ENCODE assay signal across 25 cellular contexts in the genomic region with DNA sequence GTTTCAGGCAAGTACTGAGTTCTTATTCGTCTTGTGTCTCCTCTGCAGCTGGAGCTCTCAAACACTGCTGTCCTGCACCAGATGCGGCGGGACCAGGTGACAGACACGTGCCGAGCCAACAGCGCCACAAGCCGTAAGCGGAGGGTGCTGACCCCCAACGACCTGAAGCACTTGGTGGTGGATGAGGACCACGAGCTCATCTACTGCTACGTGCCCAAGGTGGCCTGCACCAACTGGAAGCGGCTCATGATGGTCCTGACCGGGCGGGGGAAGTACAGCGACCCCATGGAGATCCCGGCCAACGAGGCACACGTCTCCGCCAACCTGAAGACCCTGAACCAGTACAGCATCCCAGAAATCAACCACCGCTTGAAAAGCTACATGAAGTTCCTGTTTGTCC.
DNase-seq lines count a peak whose midpoint lies in the region; FAIRE-seq and TF ChIP-seq lines count a peak whose summit lies in the region.
"Had no signal": no experiment of that assay in that cellular context is flagged by ENCODE, and none has a peak within 500 bp of the region (broad histone marks: within the 10 kb centered on the region; RNA-seq: fewer than 3 reads in every experiment).

No MANE protein-coding gene starts in this region.

- peak; percentile 51 for DNase-seq in activated CD4-positive, alpha-beta T cell treated with anti-CD3 and anti-CD28 coated beads, Interleukin-2, amount 10 ng/mL, durations not matched to agents 24 days and 14 days
- DNase-seq in activated CD4-positive, alpha-beta T cell treated with anti-CD3 and anti-CD28 coated beads, Interleukin-2, amount 50 U/mL, for 1 hour = no peak
- no peak for DNase-seq in GM12892 (ENCODE audit: insufficient read length)
- peak; percentile 25 for DNase-seq in H9
- peak; percentile 57 for DNase-seq in spleen
- no peak for DNase-seq in activated naive CD4-positive, alpha-beta T cell treated with Interleukin-2 at 50 U/mL for 16 hours
- no peak for DNase-seq in mesenteric fat pad (ENCODE audit: low spot score)
- DNase-seq: 8988T; ACHN; AML-193; BE2C; CD4-positive, alpha-beta T cell; CD8-positive, alpha-beta memory T cell; DMS 273 treated with DMSO at 0.1 percent for 48 hours; DMS79; EL; GDM1; GOT3 had no signal

- H3K79me2 ChIP-seq in H9 (ENCODE audit: insufficient read depth, low read length) = no peaks in the 10 kb centered on the region

- H3K36me3 ChIP-seq in spleen = peaks cover 0 to 31% (median 20%) of the 10 kb centered on the region in 6 donors

- H2BK5ac ChIP-seq in H9 (ENCODE audit: insufficient read length, low read length) = no peak overlapping the region

- peaks cover 39% of the 10 kb centered on the region for H3K36me3 Mint-ChIP-seq in activated CD4-positive, alpha-beta T cell treated with anti-CD3 and anti-CD28 coated beads, Interleukin-2, amount 10 ng/mL, durations not matched to agents 24 days and 14 days (ENCODE audit: low read depth)
- peaks cover 7 to 18% (median 10%) of the 10 kb centered on the region in 3 experiments; a peak in 6 of 7 replicates for H3K36me3 Mint-ChIP-seq in H9 (ENCODE audit: insufficient read depth in 1 of 3, low read depth in 3 of 3)

- no peak overlapping the region for H3K4me3 ChIP-seq in spleen
- H3K4me3 ChIP-seq: A549; BLaER1 treated with 17β-estradiol and CSF1 and Interleukin-3, amounts not matched to agents 10 nM and 100 nM; GM12878 had no signal

- no peak overlapping the region for H4K5ac ChIP-seq in H9 (ENCODE audit: insufficient read length, low read depth, low read length)

- no peak for TF ChIP-seq CTCF in H9 (conservative IDR thresholded peaks at IDR 0.05)
- TF ChIP-seq CTCF in spleen (IDR thresholded peaks at IDR 0.05 in 8 of 11, conservative IDR thresholded peaks at IDR 0.05 in 3 of 11) = no peak

- no peak overlapping the region for H3K4ac ChIP-seq in H9 (ENCODE audit: low read depth, low read length)

- no peaks in the 10 kb centered on the region for H3K27me3 Mint-ChIP-seq in activated CD4-positive, alpha-beta T cell treated with anti-CD3 and anti-CD28 coated beads, Interleukin-2, amount 10 ng/mL, durations not matched to agents 24 days and 14 days
- H3K27me3 Mint-ChIP-seq in H9 (ENCODE audit: low read depth) = no peaks in the 10 kb centered on the region
- H3K27me3 Mint-ChIP-seq: CD4-positive, alpha-beta T cell had no signal

- H3K9me3 Mint-ChIP-seq in activated CD4-positive, alpha-beta T cell treated with anti-CD3 and anti-CD28 coated beads, Interleukin-2, amount 10 ng/mL, durations not matched to agents 24 days and 14 days = no peaks in the 10 kb centered on the region
- no peaks in the 10 kb centered on the region for H3K9me3 Mint-ChIP-seq in H9
- H3K9me3 Mint-ChIP-seq: CD4-positive, alpha-beta T cell; CD8-positive, alpha-beta memory T cell had no signal

- no peak overlapping the region for H2BK20ac ChIP-seq in H9 (ENCODE audit: low read depth, low read length, poor library complexity, severe bottlenecking)

- no peak overlapping the region for H3K23ac ChIP-seq in H9 (ENCODE audit: insufficient read length, low read depth, low read length)

- no peak overlapping the region for H2BK12ac ChIP-seq in H9 (ENCODE audit: insufficient read length, low read depth, low read length)

- H3K9ac ChIP-seq in H9 (ENCODE audit: extremely low read depth, insufficient read length, low read length) = no peak overlapping the region
- H3K9ac ChIP-seq: BLaER1 treated with 17β-estradiol and CSF1 and Interleukin-3, amounts not matched to agents 10 nM and 100 nM had no signal

- no peaks in the 10 kb centered on the region for H3K23me2 ChIP-seq in H9 (ENCODE audit: insufficient read length, low read depth, low read length, poor library complexity, severe bottlenecking)

- H4K8ac ChIP-seq in H9 (replicated peaks; ENCODE audit: insufficient read length, low read depth, low read length) = no peak overlapping the region

- H3K27me3 ChIP-seq in H9 (ENCODE audit: insufficient read depth, low read length) (no peaks in the 10 kb centered on the region), spleen (replicated peaks in 1 of 7) (no peaks in the 10 kb centered on the region)
- H3K27me3 ChIP-seq: BE2C; BLaER1 treated with 17β-estradiol and CSF1 and Interleukin-3, amounts not matched to agents 10 nM and 100 nM had no signal

- H3K18ac ChIP-seq in H9 (ENCODE audit: insufficient read length, low read depth, low read length) = no peak overlapping the region

- intact Hi-C loops in activated CD4-positive, alpha-beta T cell treated with anti-CD3 and anti-CD28 coated beads, Interleukin-2, amount 10 ng/mL, durations not matched to agents 24 days and 14 days (cut with micrococcal nuclease) = no loop called here
- intact Hi-C loops in spleen (cut with DNase I; ENCODE audit: low total_unique reads) = no loop called here

- H3K79me1 ChIP-seq in H9 (ENCODE audit: insufficient read depth, low read depth, low read length, poor library complexity, severe bottlenecking) = no peaks in the 10 kb centered on the region

- no peak overlapping the region for H3K27ac Mint-ChIP-seq in activated CD4-positive, alpha-beta T cell treated with anti-CD3 and anti-CD28 coated beads, Interleukin-2, amount 10 ng/mL, durations not matched to agents 24 days and 14 days
- H3K27ac Mint-ChIP-seq in H9 = no peak overlapping the region
- H3K27ac Mint-ChIP-seq: CD4-positive, alpha-beta T cell had no signal

- H2AFZ ChIP-seq in H9 (ENCODE audit: low read length) = no peak overlapping the region

- H2BK120ac ChIP-seq in H9 (ENCODE audit: low read depth, low read length, poor library complexity, severe bottlenecking) = no peak overlapping the region

- H3K27ac ChIP-seq in H9 (ENCODE audit: insufficient read length, low read depth, low read length) (no peak overlapping the region), spleen (no peak overlapping the region)
- H3K27ac ChIP-seq: A549; BLaER1 treated with 17β-estradiol and CSF1 and Interleukin-3, amounts not matched to agents 10 nM and 100 nM had no signal

- H3T11ph ChIP-seq in H9 (ENCODE audit: low read length) = no peak overlapping the region

- H3K4me1 ChIP-seq in H9 (ENCODE audit: insufficient read depth, low read length) = no peaks in the 10 kb centered on the region
- peaks cover 0 to 18% (median 5%) of the 10 kb centered on the region in 6 donors for H3K4me1 ChIP-seq in spleen
- H3K4me1 ChIP-seq: A549, BE2C had no signal

- H4K91ac ChIP-seq in H9 (ENCODE audit: insufficient read length, low read depth, low read length) = no peak overlapping the region

- H2BK15ac ChIP-seq in H9 (ENCODE audit: low read depth, low read length) = no peak overlapping the region

- peak; percentile 78 for FAIRE-seq in GM12892 (lab: Jason Lieb, UNC)
- FAIRE-seq: A549, D721Med, GM12878, GM18507, H54 had no signal

- H2AK5ac ChIP-seq in H9 (ENCODE audit: insufficient read length, low read length) = no peak overlapping the region

- WGBS in H9 (ENCODE audit: extremely low coverage, insufficient read length, low lambda C conversion rate) = no CpG with 5 or more reads among the region's 20 CpGs
- WGBS in spleen, 5 donors = 92 to 100% (median 97%) methylated on average over 11 to 20 of the region's 20 CpGs

- H3K4me1 Mint-ChIP-seq in activated CD4-positive, alpha-beta T cell treated with anti-CD3 and anti-CD28 coated beads, Interleukin-2, amount 10 ng/mL, durations not matched to agents 24 days and 14 days = peaks cover 15% of the 10 kb centered on the region
- peaks cover 2 to 16% of the 10 kb centered on the region in 2 experiments; a peak in 2 of 4 replicates for H3K4me1 Mint-ChIP-seq in H9

- TF ChIP-seq POLR2A in GM12892 (IDR thresholded peaks at IDR 0.05; ENCODE audit: low read depth, low read length) (no peak), spleen (IDR thresholded peaks at IDR 0.05) (no peak)

- no peak overlapping the region for H3K4me3 Mint-ChIP-seq in activated CD4-positive, alpha-beta T cell treated with anti-CD3 and anti-CD28 coated beads, Interleukin-2, amount 10 ng/mL, durations not matched to agents 24 days and 14 days
- H3K4me3 Mint-ChIP-seq in H9 = no peak overlapping the region
- H3K4me3 Mint-ChIP-seq: CD14-positive monocyte; CD4-positive, alpha-beta T cell; CD8-positive, alpha-beta memory T cell had no signal

- no peak overlapping the region for H3K4me2 ChIP-seq in H9 (ENCODE audit: insufficient read depth, insufficient read length, low read length)
- H3K4me2 ChIP-seq: A549; BLaER1 treated with 17β-estradiol and CSF1 and Interleukin-3, amounts not matched to agents 10 nM and 100 nM had no signal

- no peak overlapping the region for H3K14ac ChIP-seq in H9 (ENCODE audit: insufficient read depth, low read length)

- H3K9me3 ChIP-seq in H9 (ENCODE audit: control insufficient read depth, low read depth, low read length) (no peaks in the 10 kb centered on the region), spleen (no peaks in the 10 kb centered on the region)
- H3K9me3 ChIP-seq: A549, BE2C had no signal

- H4K20me1 ChIP-seq in H9 (ENCODE audit: control insufficient read depth, insufficient read depth, insufficient read length) = no peaks in the 10 kb centered on the region

- H3K56ac ChIP-seq in H9 (ENCODE audit: insufficient read length, low read depth, low read length) = no peak overlapping the region

Comparison
In these comparisons a context has a peak if more than half of its experiments do, and no peak if none do; other contexts are left out.
1. DNase-seq: peak in activated CD4-positive, alpha-beta T cell treated with anti-CD3 and anti-CD28 coated beads, Interleukin-2, amount 10 ng/mL, durations not matched to agents 24 days and 14 days (single experiment), H9 (single experiment) and spleen (single experiment); none in activated CD4-positive, alpha-beta T cell treated with anti-CD3 and anti-CD28 coated beads, Interleukin-2, amount 50 U/mL, for 1 hour (single experiment), GM12892 (single experiment), activated naive CD4-positive, alpha-beta T cell treated with Interleukin-2 at 50 U/mL for 16 hours (single experiment) and mesenteric fat pad (single experiment).